ENCODE assay signal across 8 cellular contexts in genomic region chr1:16898298-16898697, GRCh38. TPM values are rescaled to one million over a fixed set of nuclear protein-coding genes. Genes with fewer than 3 reads are reported as not detected.
DNase-seq lines count a peak whose midpoint lies in the region; ATAC-seq and TF ChIP-seq lines count a peak whose summit lies in the region.
"Not testable (repeated sequence)": the region's sequence is repeated elsewhere in the genome, so short reads cannot be mapped to it uniquely, and the experiment has no call there.
"Had no signal": no experiment of that assay in that cellular context is flagged by ENCODE, and none has a peak within 500 bp of the region (broad histone marks: within the 10 kb centered on the region; RNA-seq: fewer than 3 reads in every experiment).

No MANE protein-coding gene starts in this region.

- not testable (repeated sequence) for ATAC-seq in CD4-positive, alpha-beta T cell (ENCODE audit: poor library complexity); psoas muscle

- H3K4me2 ChIP-seq in Loucy (ENCODE audit: low read depth, low read length, poor library complexity, severe bottlenecking); SK-N-SH: not testable (repeated sequence)

- H3K4me1 Mint-ChIP-seq in CD4-positive, alpha-beta T cell (ENCODE audit: low read depth): peaks cover 58% of the 10 kb centered on the region
- H3K4me1 Mint-ChIP-seq in activated CD4-positive, alpha-beta T cell treated with anti-CD3 and anti-CD28 coated beads, Interleukin-2, amount 10 ng/mL, durations not matched to agents 24 days and 14 days: peaks cover 42% of the 10 kb centered on the region
- H3K4me1 Mint-ChIP-seq in activated naive CD8-positive, alpha-beta T cell (ENCODE audit: low read depth): peaks cover 42% of the 10 kb centered on the region
- peaks cover 38% of the 10 kb centered on the region for H3K4me1 Mint-ChIP-seq in mesothelial cell of epicardium

- POLR2A ChIA-PET in CD4-positive, alpha-beta T cell (lab: Charles Lee); SK-N-SH (lab: Yijun Ruan, JAX): not testable (repeated sequence)

- TF ChIP-seq EP300 in SK-N-SH (IDR thresholded peaks at IDR 0.05; ENCODE audit: borderline replicate concordance in 1 of 2, low read depth in 1 of 2, low read length in 1 of 2): not testable (repeated sequence)

- peak overlapping the region; percentile 1 for H3K9ac ChIP-seq in Loucy (ENCODE audit: low read depth, low read length, poor library complexity, severe bottlenecking)
- not testable (repeated sequence) for H3K9ac ChIP-seq in SK-N-SH

- H3K9me3 ChIP-seq in CD4-positive, alpha-beta T cell (ENCODE audit: control insufficient read depth, low read length); Loucy (ENCODE audit: insufficient read depth, low read depth, low read length); SK-N-SH; psoas muscle: not testable (repeated sequence)

- H3F3A ChIP-seq in Loucy (ENCODE audit: low read depth): not testable (repeated sequence)
- peaks cover 40% of the 10 kb centered on the region for H3F3A ChIP-seq in SK-N-SH (replicated peaks; ENCODE audit: insufficient read depth)

- H3K4me1 ChIP-seq in Loucy (ENCODE audit: insufficient read depth, low read length, poor library complexity, severe bottlenecking): peaks cover 34% of the 10 kb centered on the region
- peaks cover 11 to 14% of the 10 kb centered on the region in 2 experiments for H3K4me1 ChIP-seq in SK-N-SH (ENCODE audit: control insufficient read depth in 1 of 2, insufficient read depth in 2 of 2, low read depth in 1 of 2, low read length in 1 of 2)
- peaks cover 20% of the 10 kb centered on the region for H3K4me1 ChIP-seq in psoas muscle

- DNase-seq in CD4-positive, alpha-beta T cell; SK-N-SH; activated CD4-positive, alpha-beta T cell treated with anti-CD3 and anti-CD28 coated beads, Interleukin-2, amount 10 ng/mL, durations not matched to agents 24 days and 14 days; mesothelial cell of epicardium (ENCODE audit: low spot score in 2 of 2, unreplicated experiment in 2 of 2); psoas muscle: not testable (repeated sequence)

- not testable (repeated sequence) for H3K9me2 ChIP-seq in Loucy (replicated peaks; ENCODE audit: low read depth, low read length); SK-N-SH

- TF ChIP-seq CTCF in CD4-positive, alpha-beta T cell (IDR thresholded peaks at IDR 0.05); Loucy (conservative IDR thresholded peaks at IDR 0.05; ENCODE audit: low read length); SK-N-SH (IDR thresholded peaks at IDR 0.05); mesothelial cell of epicardium (IDR thresholded peaks at IDR 0.05; ENCODE audit: unreplicated experiment); psoas muscle (IDR thresholded peaks at IDR 0.05): not testable (repeated sequence)

- H2AFZ ChIP-seq in Loucy (ENCODE audit: low read length): not testable (repeated sequence)
- H2AFZ ChIP-seq in SK-N-SH (ENCODE audit: low read depth): peak overlapping the region; percentile 1; the same call in 1 of the 2 replicates

- H3K4me3 ChIP-seq in Loucy (ENCODE audit: low read length, poor library complexity, severe bottlenecking); SK-N-SH (ENCODE audit: low read depth in 2 of 2, low read length in 1 of 2); psoas muscle: not testable (repeated sequence)

- TF ChIP-seq RAD21 in SK-N-SH (IDR thresholded peaks at IDR 0.05; ENCODE audit: low read length): not testable (repeated sequence)

- not testable (repeated sequence) for H3K27ac ChIP-seq in CD4-positive, alpha-beta T cell (ENCODE audit: low read depth, low read length); SK-N-SH (ENCODE audit: low read depth in 2 of 2, low read length in 1 of 2)
- peak overlapping the region; percentile 11 for H3K27ac ChIP-seq in psoas muscle

- peak overlapping the region; percentile 99 for H3K27ac Mint-ChIP-seq in CD4-positive, alpha-beta T cell
- H3K27ac Mint-ChIP-seq in activated CD4-positive, alpha-beta T cell treated with anti-CD3 and anti-CD28 coated beads, Interleukin-2, amount 10 ng/mL, durations not matched to agents 24 days and 14 days: peak overlapping the region; percentile 10
- H3K27ac Mint-ChIP-seq in activated naive CD8-positive, alpha-beta T cell: peak overlapping the region; percentile 7
- peak overlapping the region; percentile 87 for H3K27ac Mint-ChIP-seq in mesothelial cell of epicardium

- H3K27me3 Mint-ChIP-seq in CD4-positive, alpha-beta T cell; activated CD4-positive, alpha-beta T cell treated with anti-CD3 and anti-CD28 coated beads, Interleukin-2, amount 10 ng/mL, durations not matched to agents 24 days and 14 days; activated naive CD8-positive, alpha-beta T cell; mesothelial cell of epicardium (ENCODE audit: low read depth): not testable (repeated sequence)

- H3K36me3 Mint-ChIP-seq in CD4-positive, alpha-beta T cell (ENCODE audit: low read depth); activated CD4-positive, alpha-beta T cell treated with anti-CD3 and anti-CD28 coated beads, Interleukin-2, amount 10 ng/mL, durations not matched to agents 24 days and 14 days (ENCODE audit: low read depth); activated naive CD8-positive, alpha-beta T cell; mesothelial cell of epicardium: not testable (repeated sequence)

- H4K20me1 ChIP-seq in Loucy (ENCODE audit: insufficient read depth, low read length, poor library complexity, severe bottlenecking); SK-N-SH (ENCODE audit: insufficient read depth): not testable (repeated sequence)

- not testable (repeated sequence) for H3K36me3 ChIP-seq in Loucy (ENCODE audit: insufficient read depth, low read length); SK-N-SH (replicated peaks in 1 of 2; ENCODE audit: control insufficient read depth in 1 of 2, insufficient read depth in 2 of 2, low read length in 1 of 2); psoas muscle (ENCODE audit: insufficient read depth in 1 of 2, low read depth in 1 of 2)

- H3K79me2 ChIP-seq in Loucy (ENCODE audit: insufficient read depth, low read length); SK-N-SH (ENCODE audit: insufficient read depth): not testable (repeated sequence)

- CTCF ChIA-PET in CD4-positive, alpha-beta T cell (lab: Charles Lee): interaction anchor here (0.7 kb wide), 1 partner anchor 16 kb away, joined by 3 read pairs; no protein-coding TSS in a partner anchor
- CTCF ChIA-PET in SK-N-SH (lab: Yijun Ruan, JAX): not testable (repeated sequence)

- H3K27me3 ChIP-seq in CD4-positive, alpha-beta T cell (ENCODE audit: control insufficient read depth, insufficient read depth, low read length); Loucy (ENCODE audit: insufficient read depth, low read length, poor library complexity, severe bottlenecking); SK-N-SH (ENCODE audit: insufficient read depth); psoas muscle (ENCODE audit: insufficient read depth in 3 of 3, low read length in 2 of 3): not testable (repeated sequence)

- not testable (repeated sequence) for H3K9me3 Mint-ChIP-seq in CD4-positive, alpha-beta T cell; activated CD4-positive, alpha-beta T cell treated with anti-CD3 and anti-CD28 coated beads, Interleukin-2, amount 10 ng/mL, durations not matched to agents 24 days and 14 days; activated naive CD8-positive, alpha-beta T cell (ENCODE audit: low read depth); mesothelial cell of epicardium

- intact Hi-C loops in CD4-positive, alpha-beta T cell (cut with DNase I, micrococcal nuclease); activated CD4-positive, alpha-beta T cell treated with anti-CD3 and anti-CD28 coated beads, Interleukin-2, amount 10 ng/mL, durations not matched to agents 24 days and 14 days (cut with micrococcal nuclease); psoas muscle (cut with DNase I): not testable (repeated sequence)

- peak overlapping the region; percentile 86 for H3K4me3 Mint-ChIP-seq in CD4-positive, alpha-beta T cell
- not testable (repeated sequence) for H3K4me3 Mint-ChIP-seq in activated CD4-positive, alpha-beta T cell treated with anti-CD3 and anti-CD28 coated beads, Interleukin-2, amount 10 ng/mL, durations not matched to agents 24 days and 14 days; activated naive CD8-positive, alpha-beta T cell; mesothelial cell of epicardium

RNA-seq across cellular contexts. Expression of gene RNU1-2, which starts 2.5 kb away (rescaled TPM):
- 1,000 to 10,000 TPM; 4,982 to 5,937 TPM for total RNA-seq in CD4-positive, alpha-beta T cell
- polyA plus RNA-seq in SK-N-SH (2012; rRNA removed) (not detected in 2 replicates), psoas muscle (not detected)
- not detected in 2 replicates for polyA plus RNA-seq in SK-N-SH (2012; cell fraction: cytosol; rRNA removed)
- polyA plus RNA-seq in SK-N-SH (2012; cell fraction: nucleus; rRNA removed): not detected in 2 replicates
- 1,962 and 2,189 TPM in 2 replicates for total RNA-seq in activated CD4-positive, alpha-beta T cell treated with anti-CD3 and anti-CD28 coated beads, Interleukin-2, amount 10 ng/mL, durations not matched to agents 24 days and 14 days
- total RNA-seq in mesothelial cell of epicardium (3,774 to 3,945 TPM (median 3,937 TPM) in 3 replicates), psoas muscle (1,000 to 10,000 TPM; 1,264 to 5,208 (median 3,151) TPM)
- total RNA-seq: GM23338 had no signal
- polyA plus RNA-seq: GM23338 had no signal

RNA-seq across cellular contexts. Expression of gene CROCC, which starts 23.4 kb away (rescaled TPM):
- 10 to 100 TPM; 47.4 to 49.7 TPM for total RNA-seq in CD4-positive, alpha-beta T cell
- polyA plus RNA-seq in SK-N-SH (2012; rRNA removed) (31.9 and 39.1 TPM in 2 replicates), psoas muscle (1 to 10 TPM; 3.6 to 6.5 (median 4.8) TPM)
- polyA plus RNA-seq in SK-N-SH (2012; cell fraction: cytosol; rRNA removed): 9.8 and 16.8 TPM in 2 replicates
- 204 and 314 TPM in 2 replicates for polyA plus RNA-seq in SK-N-SH (2012; cell fraction: nucleus; rRNA removed)
- 23.4 and 27.0 TPM in 2 replicates for total RNA-seq in activated CD4-positive, alpha-beta T cell treated with anti-CD3 and anti-CD28 coated beads, Interleukin-2, amount 10 ng/mL, durations not matched to agents 24 days and 14 days
- total RNA-seq in mesothelial cell of epicardium (81.3 to 86.4 TPM (median 86.1 TPM) in 3 replicates), psoas muscle (1 to 10 TPM; 3.1 to 6.4 (median 4.3) TPM)

Comparison
In these comparisons a context has a peak if more than half of its experiments do, and no peak if none do; other contexts are left out.
1. H3K27ac Mint-ChIP-seq: peak in every context shown above with its lines; median percentile 99 in CD4-positive, alpha-beta T cell; 87 in mesothelial cell of epicardium; 10 in activated CD4-positive, alpha-beta T cell treated with anti-CD3 and anti-CD28 coated beads, Interleukin-2, amount 10 ng/mL, durations not matched to agents 24 days and 14 days; 7 in activated naive CD8-positive, alpha-beta T cell.